Comparison of ENCODE assay signal across 18 cellular contexts in the genomic region with DNA sequence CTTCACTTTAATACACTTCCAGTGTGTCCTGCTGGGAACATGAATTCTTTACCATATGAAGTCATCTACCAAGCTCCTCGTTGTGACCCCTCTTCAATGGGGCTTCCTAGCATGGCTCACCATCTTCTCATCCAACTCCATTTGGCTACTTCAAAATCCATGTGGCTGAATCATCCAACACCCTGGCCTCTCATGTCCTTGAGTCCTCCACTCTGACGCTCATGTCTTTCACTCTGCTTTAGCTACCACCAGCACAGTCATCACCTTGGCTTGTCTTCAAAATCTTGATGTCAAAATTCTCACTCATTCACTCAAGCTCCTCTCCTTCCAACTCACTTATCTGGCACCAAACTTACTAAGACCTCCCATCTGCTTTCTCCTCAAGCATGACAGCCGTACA. TPM values are rescaled to one million over a fixed set of nuclear protein-coding genes. Genes with fewer than 3 reads are reported as not detected.
DNase-seq lines count a peak whose midpoint lies in the region; ATAC-seq and TF ChIP-seq lines count a peak whose summit lies in the region.
"Had no signal": no experiment of that assay in that cellular context is flagged by ENCODE, and none has a peak within 500 bp of the region (broad histone marks: within the 10 kb centered on the region; RNA-seq: fewer than 3 reads in every experiment).

No MANE protein-coding gene starts in this region.

- CTCF ChIA-PET in activated B cell treated with CpG ODN at 0.5 μM for 24 hours (lab: Charles Lee) = no interaction called here

- peak overlapping the region; percentile 1 for H3K27ac Mint-ChIP-seq in stimulated activated naive CD8-positive, alpha-beta T cell treated with anti-CD3 and anti-CD28 coated beads, Interleukin-15, Interleukin-2, amounts not matched to agents 100 ng/mL and 50 ng/mL, for 24 hours
- peak overlapping the region; percentile 0 for H3K27ac Mint-ChIP-seq in activated B cell treated with CpG ODN at 0.5 μM for 24 hours
- H3K27ac Mint-ChIP-seq: activated CD4-positive, alpha-beta memory T cell treated with anti-CD3 and anti-CD28 coated beads for 36 hours; activated naive CD4-positive, alpha-beta T cell treated with anti-CD3 and anti-CD28 coated beads for 36 hours; natural killer cell; type B pancreatic cell had no signal

- H3K4me1 Mint-ChIP-seq in stimulated activated naive CD8-positive, alpha-beta T cell treated with anti-CD3 and anti-CD28 coated beads, Interleukin-15, Interleukin-2, amounts not matched to agents 100 ng/mL and 50 ng/mL, for 24 hours (ENCODE audit: low read depth) = peaks cover 7% of the 10 kb centered on the region
- H3K4me1 Mint-ChIP-seq in activated B cell treated with CpG ODN at 0.5 μM for 24 hours = no peaks in the 10 kb centered on the region

- no peaks in the 10 kb centered on the region for H3K9me3 Mint-ChIP-seq in stimulated activated naive CD8-positive, alpha-beta T cell treated with anti-CD3 and anti-CD28 coated beads, Interleukin-15, Interleukin-2, amounts not matched to agents 100 ng/mL and 50 ng/mL, for 24 hours
- no peaks in the 10 kb centered on the region for H3K9me3 Mint-ChIP-seq in activated B cell treated with CpG ODN at 0.5 μM for 24 hours
- H3K9me3 Mint-ChIP-seq: activated CD4-positive, alpha-beta memory T cell treated with anti-CD3 and anti-CD28 coated beads for 36 hours; activated naive CD4-positive, alpha-beta T cell treated with anti-CD3 and anti-CD28 coated beads for 36 hours; natural killer cell; type B pancreatic cell had no signal

- TF ChIP-seq CTCF in activated B cell treated with CpG ODN at 0.5 μM for 24 hours (IDR thresholded peaks at IDR 0.05) = no peak

- no peak for ATAC-seq in stimulated activated naive CD8-positive, alpha-beta T cell treated with anti-CD3 and anti-CD28 coated beads, Interleukin-15, Interleukin-2, amounts not matched to agents 100 U/mL and 50 U/mL, for 24 hours
- no peak for ATAC-seq in activated B cell treated with CpG ODN at 0.5 μM for 24 hours (ENCODE audit: low read depth)
- ATAC-seq in HG03175 (IDR thresholded peaks at IDR 0.05; ENCODE audit: unreplicated experiment) = no peak
- ATAC-seq in HG03039 (IDR thresholded peaks at IDR 0.05; ENCODE audit: unreplicated experiment) = no peak
- ATAC-seq: gastroesophageal sphincter, natural killer cell had no signal

- no peak overlapping the region for H3K4me3 Mint-ChIP-seq in stimulated activated naive CD8-positive, alpha-beta T cell treated with anti-CD3 and anti-CD28 coated beads, Interleukin-15, Interleukin-2, amounts not matched to agents 100 ng/mL and 50 ng/mL, for 24 hours
- H3K4me3 Mint-ChIP-seq in activated B cell treated with CpG ODN at 0.5 μM for 24 hours = no peak overlapping the region
- H3K4me3 Mint-ChIP-seq: activated CD4-positive, alpha-beta memory T cell treated with anti-CD3 and anti-CD28 coated beads for 36 hours; activated naive CD4-positive, alpha-beta T cell treated with anti-CD3 and anti-CD28 coated beads for 36 hours; natural killer cell; type B pancreatic cell had no signal

- POLR2A ChIA-PET in activated B cell treated with CpG ODN at 0.5 μM for 24 hours (lab: Charles Lee) = no interaction called here

- H3K36me3 Mint-ChIP-seq in stimulated activated naive CD8-positive, alpha-beta T cell treated with anti-CD3 and anti-CD28 coated beads, Interleukin-15, Interleukin-2, amounts not matched to agents 100 ng/mL and 50 ng/mL, for 24 hours (ENCODE audit: low read depth) = peaks cover 67% of the 10 kb centered on the region
- H3K36me3 Mint-ChIP-seq in activated B cell treated with CpG ODN at 0.5 μM for 24 hours (ENCODE audit: low read depth) = peaks cover 90% of the 10 kb centered on the region

- no peak for DNase-seq in stimulated activated naive CD8-positive, alpha-beta T cell treated with anti-CD3 and anti-CD28 coated beads, Interleukin-15, Interleukin-2, amounts not matched to agents 100 U/mL and 50 U/mL, for 24 hours
- no peak for DNase-seq in activated B cell treated with CpG ODN at 0.5 μM for 24 hours
- DNase-seq in fibroblast of the conjunctiva (ENCODE audit: low read depth) = peak; percentile 70
- no peak for DNase-seq in head of caudate nucleus
- DNase-seq in activated CD8-positive, alpha-beta memory T cell treated with anti-CD3 and anti-CD28 coated beads, Interleukin-2, amount 50 U/mL, for 48 hours = no peak
- DNase-seq: activated CD4-positive, alpha-beta memory T cell treated with anti-CD3 and anti-CD28 coated beads for 36 hours; activated naive CD4-positive, alpha-beta T cell treated with anti-CD3 and anti-CD28 coated beads for 36 hours; AML-193; colonic mucosa; DMS79 treated with DMSO at 0.1 percent for 48 hours; left cardiac atrium; natural killer cell; NCI-H2171 had no signal

- intact Hi-C loops in activated B cell treated with CpG ODN at 0.5 μM for 24 hours (cut with micrococcal nuclease) (no loop called here), head of caudate nucleus (cut with DNase I) (no loop called here)

- no peaks in the 10 kb centered on the region for H3K27me3 Mint-ChIP-seq in stimulated activated naive CD8-positive, alpha-beta T cell treated with anti-CD3 and anti-CD28 coated beads, Interleukin-15, Interleukin-2, amounts not matched to agents 100 ng/mL and 50 ng/mL, for 24 hours
- no peaks in the 10 kb centered on the region for H3K27me3 Mint-ChIP-seq in activated B cell treated with CpG ODN at 0.5 μM for 24 hours
- H3K27me3 Mint-ChIP-seq: activated CD4-positive, alpha-beta memory T cell treated with anti-CD3 and anti-CD28 coated beads for 36 hours; type B pancreatic cell had no signal

RNA-seq across cellular contexts. Expression of gene AMFR, which starts 35.8 kb away (rescaled TPM):
- total RNA-seq in activated B cell treated with CpG ODN at 0.5 μM for 24 hours = 118 and 134 TPM in 2 replicates
